In genomic region chr16:1643521-1643920, GRCh38 we compare ENCODE assay signal across 22 cellular contexts.
"Had no signal": no experiment of that assay in that cellular context is flagged by ENCODE, and none has a peak within 500 bp of the region (broad histone marks: within the 10 kb centered on the region; RNA-seq: fewer than 3 reads in every experiment).

No MANE protein-coding gene starts in this region.

- H2AFZ ChIP-seq: parathyroid adenoma had no signal

- H3K4me1 ChIP-seq: body of pancreas, parathyroid adenoma, sigmoid colon, thyroid gland had no signal

- H3K4me2 ChIP-seq: SK-N-SH had no signal

- H3K27ac Mint-ChIP-seq: activated B cell treated with CpG ODN at 0.5 μM for 24 hours; stimulated activated naive B cell treated with anti-CD40 and anti-IgM and Interleukin-4, amounts not matched to agents 10 μg/mL and 1 μg/mL and 100 μg/mL, for 72 hours had no signal

- H3K4me3 ChIP-seq: body of pancreas, heart left ventricle, sigmoid colon, spleen, thyroid gland had no signal

- DNase-seq: activated B cell treated with CpG ODN at 0.5 μM for 24 hours; activated CD4-positive, alpha-beta T cell treated with anti-CD3 and anti-CD28 coated beads, Interleukin-2, amount 10 ng/mL, durations not matched to agents 24 days and 14 days; activated CD8-positive, alpha-beta memory T cell treated with anti-CD3 and anti-CD28 coated beads for 24 hours; activated CD8-positive, alpha-beta memory T cell treated with anti-CD3 and anti-CD28 coated beads, Interleukin-2, amount 50 U/mL, for 48 hours; activated effector memory CD4-positive, alpha-beta T cell treated with Interleukin-2 at 50 U/mL for 16 hours; activated T-cell treated with anti-CD3 and anti-CD28 coated beads, Interleukin-2, amount 50 U/mL, for 48 hours; body of pancreas; cortex of kidney; effector CD4-positive, alpha-beta T cell; heart left ventricle; left ventricle myocardium superior; naive thymus-derived CD4-positive, alpha-beta T cell; sigmoid colon; SK-N-SH; spleen; stimulated activated CD4-positive, alpha-beta T cell treated with anti-CD3 and anti-CD28 coated beads, Interleukin-4, amount 100 ng/mL, for 4 hours; stimulated activated naive B cell treated with anti-CD40 and anti-IgM and Interleukin-4, amounts not matched to agents 10 μg/mL and 1 μg/mL and 100 μg/mL, for 72 hours; T-cell; thyroid gland had no signal

- H3K4me3 Mint-ChIP-seq: activated B cell treated with CpG ODN at 0.5 μM for 24 hours; activated CD4-positive, alpha-beta T cell treated with anti-CD3 and anti-CD28 coated beads, Interleukin-2, amount 10 ng/mL, durations not matched to agents 24 days and 14 days; naive thymus-derived CD4-positive, alpha-beta T cell; stimulated activated naive B cell treated with anti-CD40 and anti-IgM and Interleukin-4, amounts not matched to agents 10 μg/mL and 1 μg/mL and 100 μg/mL, for 72 hours; T-cell had no signal

- H3K27me3 Mint-ChIP-seq: activated B cell treated with CpG ODN at 0.5 μM for 24 hours; activated CD4-positive, alpha-beta T cell treated with anti-CD3 and anti-CD28 coated beads, Interleukin-2, amount 10 ng/mL, durations not matched to agents 24 days and 14 days; naive thymus-derived CD4-positive, alpha-beta T cell; stimulated activated naive B cell treated with anti-CD40 and anti-IgM and Interleukin-4, amounts not matched to agents 10 μg/mL and 1 μg/mL and 100 μg/mL, for 72 hours; T-cell had no signal

- H3K9me3 ChIP-seq: body of pancreas, heart left ventricle, neutrophil, sigmoid colon, SK-N-SH, spleen, thyroid gland had no signal

- H3K9me3 Mint-ChIP-seq: activated B cell treated with CpG ODN at 0.5 μM for 24 hours; activated CD4-positive, alpha-beta T cell treated with anti-CD3 and anti-CD28 coated beads, Interleukin-2, amount 10 ng/mL, durations not matched to agents 24 days and 14 days; activated naive CD4-positive, alpha-beta T cell treated with anti-CD3 and anti-CD28 coated beads, Interleukin-2, amount 50 U/mL, for 72 hours; naive thymus-derived CD4-positive, alpha-beta T cell; stimulated activated naive B cell treated with anti-CD40 and anti-IgM and Interleukin-4, amounts not matched to agents 10 μg/mL and 1 μg/mL and 100 μg/mL, for 72 hours; T-cell had no signal

- ATAC-seq: activated naive CD4-positive, alpha-beta T cell treated with anti-CD3 and anti-CD28 coated beads, Interleukin-2, amount 50 U/mL, for 72 hours; body of pancreas; heart left ventricle; left ventricle myocardium superior; naive thymus-derived CD4-positive, alpha-beta T cell; T-cell had no signal

- H3K27me3 ChIP-seq: body of pancreas, heart left ventricle, neutrophil, sigmoid colon, spleen, thyroid gland had no signal

- H3K27ac ChIP-seq: body of pancreas, heart left ventricle, neutrophil, parathyroid adenoma, sigmoid colon, spleen, thyroid gland had no signal
